Comparison of ENCODE assay signal across 6 cellular contexts in genomic region chr11:124762624-124763155, GRCh38. TPM values are rescaled to one million over a fixed set of nuclear protein-coding genes. Genes with fewer than 3 reads are reported as not detected.
DNase-seq lines count a peak whose midpoint lies in the region; ATAC-seq and TF ChIP-seq lines count a peak whose summit lies in the region.

No MANE protein-coding gene starts in this region.

- WGBS in right lobe of liver (ENCODE audit: insufficient coverage, low coverage, low lambda C conversion rate, missing lambda C conversion rate) = 0% methylated on average over 16 of the region's 45 CpGs

- CTCF ChIA-PET in activated B cell treated with CpG ODN at 0.5 μM for 24 hours (lab: Charles Lee) = interaction anchor here (0.7 to 10.0 kb wide), 15 partner anchors 10 to 119 kb away, joined by 3 to 162 read pairs (median 4); no protein-coding TSS in a partner anchor

- H3K36me3 Mint-ChIP-seq in HFFc6 (ENCODE audit: low read depth) = peaks cover 5% of the 10 kb centered on the region; the same call in 1 of the 2 replicates
- peaks cover 19% of the 10 kb centered on the region for H3K36me3 Mint-ChIP-seq in activated B cell treated with CpG ODN at 0.5 μM for 24 hours (ENCODE audit: low read depth)

- H3K27me3 Mint-ChIP-seq in HFFc6 (ENCODE audit: insufficient read depth) = peaks cover 22% of the 10 kb centered on the region
- peaks cover 2% of the 10 kb centered on the region for H3K27me3 Mint-ChIP-seq in activated B cell treated with CpG ODN at 0.5 μM for 24 hours

- TF ChIP-seq POLR2A in right lobe of liver (IDR thresholded peaks at IDR 0.05) = no peak

- peaks cover 0 to 14% (median 0%) of the 10 kb centered on the region in 4 donors for H3K36me3 ChIP-seq in right lobe of liver

- in situ Hi-C loops in Caki2 (cut with HindIII; ENCODE audit: low pct_unique_long_range_greater_than_20kb, low sequenced_read_pairs) = no loop called here

- H3K9me3 Mint-ChIP-seq in HFFc6 = no peaks in the 10 kb centered on the region
- no peaks in the 10 kb centered on the region for H3K9me3 Mint-ChIP-seq in activated B cell treated with CpG ODN at 0.5 μM for 24 hours

- H3K4me3 ChIP-seq in right lobe of liver = peak overlapping the region; percentile 53 to 55 (median 54)

- intact Hi-C loops in activated B cell treated with CpG ODN at 0.5 μM for 24 hours (cut with micrococcal nuclease) = loop anchor here (1.0 to 10.0 kb wide), 11 partner anchors 16 to 1125 kb away; partner anchors contain the start of genes CCDC15, HYLS1, SIAE and SPA17
- intact Hi-C loops in right lobe of liver (cut with DNase I) = loop anchor here (5.0 kb wide), 1 partner anchor 90 kb away; the partner anchor contains the start of genes SIAE (in 2 of the 2) and SPA17 (in 2 of the 2)

- peaks cover 0 to 25% of the 10 kb centered on the region in 2 donors for H3K27me3 ChIP-seq in right lobe of liver

- no peak overlapping the region for H3K27ac Mint-ChIP-seq in HFFc6
- peak overlapping the region; percentile 81 for H3K27ac Mint-ChIP-seq in activated B cell treated with CpG ODN at 0.5 μM for 24 hours

- H3K27ac ChIP-seq in right lobe of liver = peak overlapping the region; percentile 29 to 53 (median 36)

- no peaks in the 10 kb centered on the region for H3K9me3 ChIP-seq in right lobe of liver

- H3K4me3 Mint-ChIP-seq in HFFc6 (peak overlapping the region; percentile 88), activated B cell treated with CpG ODN at 0.5 μM for 24 hours (peak overlapping the region; percentile 96)

- DNase-seq in Caki2 (ENCODE audit: low read depth) (peak; percentile 61), HFFc6 (no peak), activated B cell treated with CpG ODN at 0.5 μM for 24 hours (no peak), right lobe of liver (no peak), activated gamma-delta T cell treated with Interleukin-2 at 50 U/mL for 16 hours (no peak), mucosa of gallbladder (ENCODE audit: low spot score) (no peak)

- TF ChIP-seq CTCF in HFFc6 (IDR thresholded peaks at IDR 0.05) = no peak
- no peak for TF ChIP-seq CTCF in activated B cell treated with CpG ODN at 0.5 μM for 24 hours (IDR thresholded peaks at IDR 0.05)
- TF ChIP-seq CTCF in right lobe of liver (IDR thresholded peaks at IDR 0.05) = no peak

- peaks cover 30% of the 10 kb centered on the region for H3K4me1 Mint-ChIP-seq in HFFc6 (ENCODE audit: low read depth)
- peaks cover 50% of the 10 kb centered on the region for H3K4me1 Mint-ChIP-seq in activated B cell treated with CpG ODN at 0.5 μM for 24 hours

- H3K4me1 ChIP-seq in right lobe of liver = peaks cover 0 to 29% (median 5%) of the 10 kb centered on the region in 4 donors

- ATAC-seq in activated B cell treated with CpG ODN at 0.5 μM for 24 hours (ENCODE audit: low read depth) (peak; percentile 3), right lobe of liver (peak in 3 of 4 donors; percentile 4 to 16 (median 6))

- POLR2A ChIA-PET in activated B cell treated with CpG ODN at 0.5 μM for 24 hours (lab: Charles Lee) = interaction anchor here (0.9 to 1.9 kb wide), 7 partner anchors 16 to 94 kb away, joined by 4 to 17 read pairs (median 5); partner anchors contain the start of genes MSANTD2, SIAE and SPA17

RNA-seq across cellular contexts. Expression of gene ESAM, which starts 0.6 kb away (rescaled TPM):
- total RNA-seq in Caki2 (2014; rRNA removed; shearing (Covaris generic); ENCODE audit: low replicate concordance) = 0.96 and 2.5 TPM in 2 replicates
- total RNA-seq in HFFc6 (2021; fragmentation: NEBNext Ultra II Directional; extraction: Animal tissue kit (Norgen Biotek cat#: 25700)) = under 1 TPM in 3 of 6 experiments, not detected in 3; 0.11 to 0.14 (median 0.12) TPM
- total RNA-seq in activated B cell treated with CpG ODN at 0.5 μM for 24 hours (2.3 and 4.0 TPM in 2 replicates), right lobe of liver (10 to 100 TPM in 3 of 6 experiments, 1 to 10 TPM in 3; 6.1 to 15.3 (median 9.7) TPM), mucosa of gallbladder (22.0 TPM)

RNA-seq across cellular contexts. Expression of gene VSIG2, which starts 10.6 kb away (rescaled TPM):
- not detected in 2 replicates for total RNA-seq in Caki2 (2014; rRNA removed; shearing (Covaris generic); ENCODE audit: low replicate concordance)
- under 1 TPM in 1 of 6 experiments, not detected in 5; 0.14 TPM for total RNA-seq in HFFc6 (2021; fragmentation: NEBNext Ultra II Directional; extraction: Animal tissue kit (Norgen Biotek cat#: 25700))
- 0.20 TPM in 2 replicates for total RNA-seq in activated B cell treated with CpG ODN at 0.5 μM for 24 hours
- total RNA-seq in right lobe of liver = 1 to 10 TPM in 2 of 6 experiments, under 1 TPM in 3, not detected in 1; 0.68 to 1.4 (median 0.83) TPM
- total RNA-seq in mucosa of gallbladder = 24.3 TPM

RNA-seq across cellular contexts. Expression of gene NRGN, which starts 22.9 kb away (rescaled TPM):
- 1.4 TPM in 1 of 2 replicates, not detected in the other for total RNA-seq in Caki2 (2014; rRNA removed; shearing (Covaris generic); ENCODE audit: low replicate concordance)
- total RNA-seq in HFFc6 (2021; fragmentation: NEBNext Ultra II Directional; extraction: Animal tissue kit (Norgen Biotek cat#: 25700)) = 1 to 10 TPM; 3.8 to 6.5 (median 5.4) TPM
- total RNA-seq in activated B cell treated with CpG ODN at 0.5 μM for 24 hours (0.69 and 1.0 TPM in 2 replicates), right lobe of liver (1 to 10 TPM in 3 of 6 experiments, under 1 TPM in 2, not detected in 1; 0.43 to 4.6 (median 1.4) TPM), mucosa of gallbladder (6.1 TPM)

RNA-seq across cellular contexts. Expression of gene MSANTD2, which starts 37.5 kb away (rescaled TPM):
- total RNA-seq in Caki2 (2014; rRNA removed; shearing (Covaris generic); ENCODE audit: low replicate concordance) = 7.5 and 13.6 TPM in 2 replicates
- total RNA-seq in HFFc6 (2021; fragmentation: NEBNext Ultra II Directional; extraction: Animal tissue kit (Norgen Biotek cat#: 25700)) = 1 to 10 TPM; 4.4 to 7.1 (median 5.8) TPM
- total RNA-seq in activated B cell treated with CpG ODN at 0.5 μM for 24 hours = 17.7 and 21.0 TPM in 2 replicates
- 1 to 10 TPM; 2.6 to 4.7 (median 3.6) TPM for total RNA-seq in right lobe of liver
- 12.1 TPM for total RNA-seq in mucosa of gallbladder

Comparison
In these comparisons a context has a peak if more than half of its experiments do, and no peak if none do; other contexts are left out.
1. RNA of gene VSIG2, which starts 10.6 kb away (total RNA-seq): 24.3 TPM in mucosa of gallbladder (single experiment); 0.68 to 1.4 TPM in right lobe of liver, 0.20 TPM in activated B cell treated with CpG ODN at 0.5 μM for 24 hours, 0.14 TPM in HFFc6 and not detected in Caki2; every median in the first group is over 10 times any median in the second.